Comparison of ENCODE assay signal across 23 cellular contexts in genomic region chr13:47420568-47420967, GRCh38.
DNase-seq lines count a peak whose midpoint lies in the region; ATAC-seq, FAIRE-seq and TF ChIP-seq lines count a peak whose summit lies in the region.
"Had no signal": no experiment of that assay in that cellular context is flagged by ENCODE, and none has a peak within 500 bp of the region (broad histone marks: within the 10 kb centered on the region; RNA-seq: fewer than 3 reads in every experiment).

No MANE protein-coding gene starts in this region.

- FAIRE-seq in astrocyte (lab: Jason Lieb, UNC), result peak; percentile 34
- FAIRE-seq: GM19239, TTC549 had no signal

- peaks cover 3% of the 10 kb centered on the region for H3K9me3 Mint-ChIP-seq in astrocyte (ENCODE audit: unreplicated experiment)
- H3K9me3 Mint-ChIP-seq in activated T-helper 17 cell treated with anti-CD3 and anti-CD28 coated beads, Interleukin-2, amount 50 U/mL, for 72 hours, result no peaks in the 10 kb centered on the region

- H3K36me3 Mint-ChIP-seq in astrocyte (ENCODE audit: low read depth, unreplicated experiment), result no peaks in the 10 kb centered on the region
- H3K36me3 Mint-ChIP-seq in activated T-helper 17 cell treated with anti-CD3 and anti-CD28 coated beads, Interleukin-2, amount 50 U/mL, for 72 hours (ENCODE audit: low read depth), result no peaks in the 10 kb centered on the region
- H3K36me3 Mint-ChIP-seq: CD4-positive, CD25-positive, alpha-beta regulatory T cell had no signal

- no peak for ATAC-seq in activated T-helper 17 cell treated with anti-CD3 and anti-CD28 coated beads, Interleukin-2, amount 50 U/mL, for 72 hours (replicated peaks)
- ATAC-seq: gastroesophageal sphincter; HCT116; stimulated activated naive CD8-positive, alpha-beta T cell treated with anti-CD3 and anti-CD28 coated beads, Interleukin-15, amount 100 ng/mL, for 72 hours had no signal

- H3K9me3 ChIP-seq in astrocyte (ENCODE audit: insufficient read depth, low read depth, low read length), result no peaks in the 10 kb centered on the region
- H3K9me3 ChIP-seq: gastroesophageal sphincter, sigmoid colon, upper lobe of left lung had no signal

- H3K4me3 ChIP-seq in astrocyte (ENCODE audit: insufficient read depth, low read depth, low read length), result no peak overlapping the region
- H3K4me3 ChIP-seq: gastroesophageal sphincter, sigmoid colon, upper lobe of left lung had no signal

- no peaks in the 10 kb centered on the region for H3K4me1 ChIP-seq in astrocyte (ENCODE audit: insufficient read depth, low read length)
- H3K4me1 ChIP-seq: gastroesophageal sphincter, sigmoid colon, upper lobe of left lung had no signal

- DNase-seq in COLO829 (ENCODE audit: low spot score) (peak; percentile 9), HCEC 1CT (peak; percentile 52), astrocyte (ENCODE audit: low read depth) (peak; percentile 4), kidney tubule cell (ENCODE audit: low spot score) (peak; percentile 86), occipital lobe (lab: John Stamatoyannopoulos, UW) (no peak)
- no peak for DNase-seq in stimulated activated CD8-positive, alpha-beta memory T cell treated with anti-CD3 and anti-CD28 coated beads, Interleukin-4, amount 100 ng/mL, for 48 hours
- DNase-seq in effector CD4-positive, alpha-beta T cell, result no peak
- DNase-seq: activated CD4-positive, alpha-beta T cell treated with anti-CD3 and anti-CD28 coated beads for 4 hours; activated CD8-positive, alpha-beta memory T cell treated with anti-CD3 and anti-CD28 coated beads, Interleukin-2, amount 50 U/mL, for 48 hours; activated gamma-delta T cell treated with Interleukin-2 at 50 U/mL for 16 hours; anterior cingulate cortex; CD4-positive, CD25-positive, alpha-beta regulatory T cell; NCI-H1417 treated with DMSO at 0.1 percent for 48 hours; NCI-H774; sigmoid colon; stimulated activated CD4-positive, alpha-beta T cell treated with anti-CD3 and anti-CD28 coated beads, Interleukin-1b, Interleukin-23, amount 100 ng/mL, for 48 hours; stimulated activated naive CD8-positive, alpha-beta T cell treated with anti-CD3 and anti-CD28 coated beads, Interleukin-15, amount 100 ng/mL, for 72 hours; upper lobe of left lung had no signal

- peak overlapping the region; percentile 11 for H3K4me2 ChIP-seq in astrocyte (ENCODE audit: low read length)

- H2AFZ ChIP-seq in astrocyte (ENCODE audit: low read depth, low read length), result no peak overlapping the region

- H3K27me3 Mint-ChIP-seq in astrocyte (ENCODE audit: low read depth, unreplicated experiment), result no peaks in the 10 kb centered on the region
- no peaks in the 10 kb centered on the region for H3K27me3 Mint-ChIP-seq in activated T-helper 17 cell treated with anti-CD3 and anti-CD28 coated beads, Interleukin-2, amount 50 U/mL, for 72 hours
- H3K27me3 Mint-ChIP-seq: CD4-positive, CD25-positive, alpha-beta regulatory T cell; stimulated activated naive CD8-positive, alpha-beta T cell treated with anti-CD3 and anti-CD28 coated beads, Interleukin-15, amount 100 ng/mL, for 72 hours had no signal

- H3K27me3 ChIP-seq in astrocyte (ENCODE audit: insufficient read depth, low read length), result no peaks in the 10 kb centered on the region
- H3K27me3 ChIP-seq: gastroesophageal sphincter, sigmoid colon, upper lobe of left lung had no signal

- H3K4me3 Mint-ChIP-seq in astrocyte (ENCODE audit: unreplicated experiment), result no peak overlapping the region
- no peak overlapping the region for H3K4me3 Mint-ChIP-seq in activated T-helper 17 cell treated with anti-CD3 and anti-CD28 coated beads, Interleukin-2, amount 50 U/mL, for 72 hours
- H3K4me3 Mint-ChIP-seq: CD4-positive, CD25-positive, alpha-beta regulatory T cell; stimulated activated naive CD8-positive, alpha-beta T cell treated with anti-CD3 and anti-CD28 coated beads, Interleukin-15, amount 100 ng/mL, for 72 hours had no signal

- H3K79me2 ChIP-seq in astrocyte (ENCODE audit: insufficient read depth, low read length), result no peaks in the 10 kb centered on the region

- no peak overlapping the region for H3K9ac ChIP-seq in astrocyte (ENCODE audit: low read length)

- H3K27ac Mint-ChIP-seq in astrocyte (ENCODE audit: unreplicated experiment), result no peak overlapping the region
- H3K27ac Mint-ChIP-seq in activated T-helper 17 cell treated with anti-CD3 and anti-CD28 coated beads, Interleukin-2, amount 50 U/mL, for 72 hours, result no peak overlapping the region
- H3K27ac Mint-ChIP-seq: CD4-positive, CD25-positive, alpha-beta regulatory T cell; stimulated activated naive CD8-positive, alpha-beta T cell treated with anti-CD3 and anti-CD28 coated beads, Interleukin-15, amount 100 ng/mL, for 72 hours had no signal

- H3K36me3 ChIP-seq in astrocyte (ENCODE audit: insufficient read depth, low read length), result no peaks in the 10 kb centered on the region
- H3K36me3 ChIP-seq: gastroesophageal sphincter, sigmoid colon, upper lobe of left lung had no signal

- no peak overlapping the region for H3K27ac ChIP-seq in astrocyte (ENCODE audit: low read depth, low read length)
- H3K27ac ChIP-seq: gastroesophageal sphincter, sigmoid colon, upper lobe of left lung had no signal

- H4K20me1 ChIP-seq in astrocyte (ENCODE audit: insufficient read depth, low read length), result no peaks in the 10 kb centered on the region

- TF ChIP-seq CTCF in astrocyte (IDR thresholded peaks at IDR 0.05; ENCODE audit: insufficient read depth, low read depth, low read length), result no peak

- peaks cover 9% of the 10 kb centered on the region for H3K4me1 Mint-ChIP-seq in astrocyte (ENCODE audit: low read depth, unreplicated experiment)
- H3K4me1 Mint-ChIP-seq in activated T-helper 17 cell treated with anti-CD3 and anti-CD28 coated beads, Interleukin-2, amount 50 U/mL, for 72 hours, result no peaks in the 10 kb centered on the region
- H3K4me1 Mint-ChIP-seq: CD4-positive, CD25-positive, alpha-beta regulatory T cell; stimulated activated naive CD8-positive, alpha-beta T cell treated with anti-CD3 and anti-CD28 coated beads, Interleukin-15, amount 100 ng/mL, for 72 hours had no signal

Comparison
In these comparisons a context has a peak if more than half of its experiments do, and no peak if none do; other contexts are left out.
1. DNase-seq: peak in COLO829 (single experiment), HCEC 1CT (single experiment), astrocyte (single experiment) and kidney tubule cell (single experiment); none in occipital lobe (single experiment), stimulated activated CD8-positive, alpha-beta memory T cell treated with anti-CD3 and anti-CD28 coated beads, Interleukin-4, amount 100 ng/mL, for 48 hours (single experiment) and effector CD4-positive, alpha-beta T cell (single experiment).